In the genomic region with DNA sequence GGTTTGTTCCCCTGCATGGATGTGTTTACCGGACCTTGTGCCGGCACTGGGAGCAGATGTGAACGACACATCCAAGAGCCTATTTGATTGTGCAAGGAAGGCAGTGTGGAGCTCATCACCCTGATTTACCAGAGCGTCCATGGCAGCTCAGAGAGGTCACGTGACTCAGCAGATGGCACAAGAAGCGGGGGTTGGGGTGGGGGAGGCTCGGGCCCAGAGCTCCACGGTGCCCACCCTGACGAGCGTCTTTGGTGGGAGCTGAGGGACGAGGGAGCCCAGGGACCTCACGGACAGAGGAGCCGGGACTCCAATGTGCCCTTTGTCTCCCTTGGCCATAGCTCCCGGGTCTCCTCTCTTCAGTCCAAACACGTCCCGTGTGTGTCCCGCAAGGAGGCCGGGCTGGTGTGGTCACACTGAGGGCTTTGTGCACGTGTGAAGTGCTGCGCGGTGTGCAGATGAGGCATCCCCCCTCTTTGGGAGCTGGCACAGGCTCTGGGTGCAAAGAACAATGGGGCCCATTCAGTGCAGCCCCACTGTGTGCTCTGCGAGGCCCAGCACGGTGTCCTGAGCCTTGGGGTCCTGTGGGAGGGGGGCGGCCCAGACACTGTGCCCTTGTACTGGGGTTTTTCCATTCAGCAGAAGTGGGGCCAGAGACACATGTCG, we compare ENCODE assay signal across 1 cellular context.
TF ChIP-seq lines count a peak whose summit lies in the region.

No MANE protein-coding gene starts in this region.

TF ChIP-seq in IMR-90, 13 proteins besides CTCF, POLR2A, EP300 and RAD21:
- TF ChIP-seq BHLHE40 (IDR thresholded peaks at IDR 0.05; ENCODE audit: low read depth, low read length) (no peak), MAZ (IDR thresholded peaks at IDR 0.05; ENCODE audit: borderline replicate concordance, low read depth, low read length) (no peak), RCOR1 (IDR thresholded peaks at IDR 0.05; ENCODE audit: insufficient replicate concordance, low read length) (no peak), CHD1 (IDR thresholded peaks at IDR 0.05; ENCODE audit: low read depth, low read length) (no peak), MAFK (IDR thresholded peaks at IDR 0.05; ENCODE audit: low read depth, low read length) (no peak), CEBPB (IDR thresholded peaks at IDR 0.05; ENCODE audit: low read depth, low read length) (no peak), FOS (IDR thresholded peaks at IDR 0.05; ENCODE audit: low read depth, low read length) (no peak), MXI1 (IDR thresholded peaks at IDR 0.05; ENCODE audit: borderline replicate concordance, low read depth, low read length) (no peak)
- TF ChIP-seq, protein P1, sequence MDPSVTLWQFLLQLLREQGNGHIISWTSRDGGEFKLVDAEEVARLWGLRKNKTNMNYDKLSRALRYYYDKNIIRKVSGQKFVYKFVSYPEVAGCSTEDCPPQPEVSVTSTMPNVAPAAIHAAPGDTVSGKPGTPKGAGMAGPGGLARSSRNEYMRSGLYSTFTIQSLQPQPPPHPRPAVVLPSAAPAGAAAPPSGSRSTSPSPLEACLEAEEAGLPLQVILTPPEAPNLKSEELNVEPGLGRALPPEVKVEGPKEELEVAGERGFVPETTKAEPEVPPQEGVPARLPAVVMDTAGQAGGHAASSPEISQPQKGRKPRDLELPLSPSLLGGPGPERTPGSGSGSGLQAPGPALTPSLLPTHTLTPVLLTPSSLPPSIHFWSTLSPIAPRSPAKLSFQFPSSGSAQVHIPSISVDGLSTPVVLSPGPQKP (IDR thresholded peaks at IDR 0.05; ENCODE audit: borderline replicate concordance, low read depth, low read length), result no peak
